26 cellular contexts compared by ENCODE assay signal in the genomic region with DNA sequence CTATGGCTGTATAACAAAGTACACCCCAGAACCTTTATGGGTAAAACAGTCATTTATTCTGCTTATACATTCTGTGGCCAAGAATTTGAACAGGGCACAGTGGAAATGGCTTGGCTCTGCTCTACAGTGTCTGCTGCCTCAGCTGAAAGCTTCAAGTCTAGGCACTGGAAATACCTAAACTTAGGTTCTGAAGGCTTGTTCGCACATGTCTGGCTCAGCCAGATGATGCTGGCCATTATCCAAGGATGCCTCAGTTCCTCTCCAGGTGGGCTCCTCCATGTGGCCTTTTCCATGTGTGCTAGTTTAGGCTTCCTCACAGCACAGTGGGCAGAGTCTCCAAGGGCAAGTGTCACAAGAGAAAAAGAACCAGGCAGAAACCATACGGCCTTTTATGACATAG.
"Had no signal": no experiment of that assay in that cellular context is flagged by ENCODE, and none has a peak within 500 bp of the region (broad histone marks: within the 10 kb centered on the region; RNA-seq: fewer than 3 reads in every experiment).

No MANE protein-coding gene starts in this region.

- H3K4me2 ChIP-seq: hepatocyte had no signal

- DNase-seq: activated CD4-positive, alpha-beta T cell treated with anti-CD3 and anti-CD28 coated beads for 4 hours; activated CD4-positive, alpha-beta T cell treated with anti-CD3 and anti-CD28 coated beads, Interleukin-2, amount 50 U/mL, for 48 hours; activated CD8-positive, alpha-beta memory T cell treated with anti-CD3 and anti-CD28 coated beads, Interleukin-2, amount 50 U/mL, for 4 hours; activated effector memory CD4-positive, alpha-beta T cell treated with anti-CD3 and anti-CD28 coated beads, Interleukin-2, amount 50 U/mL, for 16 hours; activated naive CD4-positive, alpha-beta T cell treated with anti-CD3 and anti-CD28 coated beads, Interleukin-2, amount 10 ng/mL, durations not matched to agents 7 days and 5 days; activated naive CD8-positive, alpha-beta T cell treated with anti-CD3 and anti-CD28 coated beads, Interleukin-2, amount 10 ng/mL, durations not matched to agents 7 days and 5 days; activated T-cell treated with anti-CD3 and anti-CD28 coated beads, Interleukin-2, amount 50 U/mL, for 1 hour; islet precursor cell; naive B cell; nephron progenitor cell; ovary; stimulated activated CD4-positive, alpha-beta T cell treated with anti-CD3 and anti-CD28 coated beads, Interleukin-4, amount 100 ng/mL, for 1 hour; uterus had no signal

- H2AFZ ChIP-seq: hepatocyte had no signal

- H3K27me3 ChIP-seq: ascending aorta, gastroesophageal sphincter, hepatocyte, neutrophil, ovary, right lobe of liver, uterus had no signal

- H3K27ac ChIP-seq: ascending aorta, gastroesophageal sphincter, hepatocyte, neutrophil, ovary, right lobe of liver, thoracic aorta, uterus had no signal

- H3K4me3 ChIP-seq: ascending aorta, gastroesophageal sphincter, hepatocyte, ovary, right lobe of liver, thoracic aorta, uterus had no signal

- H3K9me3 Mint-ChIP-seq: activated naive CD4-positive, alpha-beta T cell treated with anti-CD3 and anti-CD28 coated beads, Interleukin-2, amount 10 ng/mL, durations not matched to agents 7 days and 5 days; activated naive CD8-positive, alpha-beta T cell treated with anti-CD3 and anti-CD28 coated beads, Interleukin-2, amount 10 ng/mL, durations not matched to agents 7 days and 5 days; activated T-helper 1 cell treated with anti-CD3 and anti-CD28 coated beads, Interleukin-12 subunit alpha, Interleukin-12 subunit beta, Interleukin-2, Interleukin-4 antibody, amounts not matched to agents 30 ng/mL and 10 ng/mL and 1 ng/mL, durations not matched to agents 14 hours and 24 hours and 36 hours; brain; mesothelial cell of epicardium; naive B cell; nephron progenitor cell; stimulated activated naive CD8-positive, alpha-beta T cell treated with anti-CD3 and anti-CD28 coated beads, Interleukin-15, Interleukin-2, amounts not matched to agents 100 ng/mL and 50 ng/mL, for 24 hours; type B pancreatic cell had no signal

- H3K4me1 Mint-ChIP-seq: activated naive CD4-positive, alpha-beta T cell treated with anti-CD3 and anti-CD28 coated beads, Interleukin-2, amount 10 ng/mL, durations not matched to agents 7 days and 5 days; naive B cell; nephron progenitor cell had no signal

- H3K9me3 ChIP-seq: ascending aorta, gastroesophageal sphincter, neutrophil, ovary, right lobe of liver, thoracic aorta, uterus had no signal

- H3K36me3 ChIP-seq: ovary, uterus had no signal

- H3K79me2 ChIP-seq: hepatocyte had no signal

- H3K27me3 Mint-ChIP-seq: activated naive CD4-positive, alpha-beta T cell treated with anti-CD3 and anti-CD28 coated beads, Interleukin-2, amount 10 ng/mL, durations not matched to agents 7 days and 5 days; activated naive CD8-positive, alpha-beta T cell treated with anti-CD3 and anti-CD28 coated beads, Interleukin-2, amount 10 ng/mL, durations not matched to agents 7 days and 5 days; naive B cell; progenitor cell of endocrine pancreas; stimulated activated naive CD8-positive, alpha-beta T cell treated with anti-CD3 and anti-CD28 coated beads, Interleukin-15, Interleukin-2, amounts not matched to agents 100 ng/mL and 50 ng/mL, for 24 hours; type B pancreatic cell had no signal

- H3K27ac Mint-ChIP-seq: activated naive CD4-positive, alpha-beta T cell treated with anti-CD3 and anti-CD28 coated beads, Interleukin-2, amount 10 ng/mL, durations not matched to agents 7 days and 5 days; activated naive CD8-positive, alpha-beta T cell treated with anti-CD3 and anti-CD28 coated beads, Interleukin-2, amount 10 ng/mL, durations not matched to agents 7 days and 5 days; activated T-helper 1 cell treated with anti-CD3 and anti-CD28 coated beads, Interleukin-12 subunit alpha, Interleukin-12 subunit beta, Interleukin-2, Interleukin-4 antibody, amounts not matched to agents 30 ng/mL and 10 ng/mL and 1 ng/mL, durations not matched to agents 14 hours and 24 hours and 36 hours; mesothelial cell of epicardium; nephron progenitor cell; progenitor cell of endocrine pancreas; stimulated activated naive CD8-positive, alpha-beta T cell treated with anti-CD3 and anti-CD28 coated beads, Interleukin-15, Interleukin-2, amounts not matched to agents 100 ng/mL and 50 ng/mL, for 24 hours; type B pancreatic cell had no signal

- H3K4me3 Mint-ChIP-seq: activated naive CD4-positive, alpha-beta T cell treated with anti-CD3 and anti-CD28 coated beads, Interleukin-2, amount 10 ng/mL, durations not matched to agents 7 days and 5 days; activated naive CD8-positive, alpha-beta T cell treated with anti-CD3 and anti-CD28 coated beads, Interleukin-2, amount 10 ng/mL, durations not matched to agents 7 days and 5 days; activated T-helper 1 cell treated with anti-CD3 and anti-CD28 coated beads, Interleukin-12 subunit alpha, Interleukin-12 subunit beta, Interleukin-2, Interleukin-4 antibody, amounts not matched to agents 30 ng/mL and 10 ng/mL and 1 ng/mL, durations not matched to agents 14 hours and 24 hours and 36 hours; brain; mesothelial cell of epicardium; naive B cell; nephron progenitor cell; stimulated activated naive CD8-positive, alpha-beta T cell treated with anti-CD3 and anti-CD28 coated beads, Interleukin-15, Interleukin-2, amounts not matched to agents 100 ng/mL and 50 ng/mL, for 24 hours; type B pancreatic cell had no signal

- ATAC-seq: gastroesophageal sphincter, left colon had no signal

- H3K4me1 ChIP-seq: ascending aorta, gastroesophageal sphincter, right lobe of liver, uterus had no signal
